Comparison of ENCODE assay signal across 13 cellular contexts in the genomic region with DNA sequence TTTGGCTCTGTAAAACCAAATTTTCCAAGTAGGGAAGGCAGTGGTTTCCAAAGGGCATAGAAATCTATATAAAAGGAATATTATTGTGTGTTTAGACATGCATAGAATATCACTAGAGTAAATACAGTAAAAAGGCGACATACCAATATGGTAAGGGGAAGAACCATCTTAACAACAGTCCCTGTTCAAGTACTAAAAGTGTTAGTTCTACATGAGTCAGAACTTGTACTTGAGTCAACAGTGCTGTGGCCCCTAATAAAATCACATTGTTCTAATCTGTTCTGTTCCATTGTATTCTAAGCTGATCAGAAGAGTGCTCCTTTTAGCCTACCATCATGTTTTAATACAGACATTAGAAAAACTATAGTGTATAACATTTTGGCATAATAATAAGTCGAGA. TPM values are rescaled to one million over a fixed set of nuclear protein-coding genes. Genes with fewer than 3 reads are reported as not detected.
DNase-seq lines count a peak whose midpoint lies in the region; ATAC-seq and TF ChIP-seq lines count a peak whose summit lies in the region.
"Had no signal": no experiment of that assay in that cellular context is flagged by ENCODE, and none has a peak within 500 bp of the region (broad histone marks: within the 10 kb centered on the region; RNA-seq: fewer than 3 reads in every experiment).

No MANE protein-coding gene starts in this region.

- CTCF ChIA-PET in RWPE1 (lab: Yijun Ruan, JAX), result no interaction called here

- ATAC-seq in GM18867 (IDR thresholded peaks at IDR 0.05; ENCODE audit: unreplicated experiment) (peak; percentile 42), HG02840 (IDR thresholded peaks at IDR 0.05; ENCODE audit: low FRiP score, unreplicated experiment) (peak; percentile 71)
- ATAC-seq: left lobe of liver had no signal

- H3K27ac ChIP-seq in RWPE1, result no peak overlapping the region
- H3K27ac ChIP-seq: C4-2B had no signal

- POLR2A ChIA-PET in RWPE1 (lab: Yijun Ruan, JAX; ENCODE audit: low non-redundant PET), result no interaction called here

- DNase-seq in CD1c-positive myeloid dendritic cell (ENCODE audit: extremely low spot score) (peak; percentile 41), RWPE1 (ENCODE audit: low spot score) (peak; percentile 1), C1 segment of cervical spinal cord (lab: John Stamatoyannopoulos, UW) (no peak), lower leg skin (ENCODE audit: low spot score in 2 of 2) (no peak), medulla oblongata (ENCODE audit: extremely low spot score) (no peak), germinal center (ENCODE audit: low spot score) (no peak)
- DNase-seq: activated CD4-positive, alpha-beta T cell treated with anti-CD3 and anti-CD28 coated beads, Interleukin-2, amount 50 U/mL, for 48 hours; KG1; SK-N-SH had no signal

- no peak for TF ChIP-seq CTCF in RWPE1 (conservative IDR thresholded peaks at IDR 0.05; ENCODE audit: low read depth)
- no peak for TF ChIP-seq CTCF in lower leg skin (IDR thresholded peaks at IDR 0.05)

- H3K4me3 ChIP-seq in lower leg skin (ENCODE audit: low read depth, poor library complexity, severe bottlenecking), result no peak overlapping the region

- no peak for TF ChIP-seq POLR2A in lower leg skin (IDR thresholded peaks at IDR 0.05)

- intact Hi-C loops in lower leg skin (cut with DNase I; ENCODE audit: low total_unique reads), result no loop called here

- 94 to 97% methylated on average over 2 of the region's 2 CpGs for WGBS in lower leg skin, 2 donors

RNA-seq across cellular contexts. Expression of gene TNFRSF11A, which starts 36.1 kb away (rescaled TPM):
- total RNA-seq in lower leg skin, result 1 to 10 TPM; 1.5 to 7.6 (median 4.7) TPM

Comparison
In these comparisons a context has a peak if more than half of its experiments do, and no peak if none do; other contexts are left out.
1. DNase-seq: peak in CD1c-positive myeloid dendritic cell (single experiment) and RWPE1 (single experiment); none in C1 segment of cervical spinal cord (0 of 14), lower leg skin (0 of 2), medulla oblongata (single experiment) and germinal center (single experiment).